Comparison of ENCODE assay signal across 14 cellular contexts in genomic region chr9:134693641-134694367, GRCh38. TPM values are rescaled to one million over a fixed set of nuclear protein-coding genes. Genes with fewer than 3 reads are reported as not detected.
DNase-seq lines count a peak whose midpoint lies in the region; TF ChIP-seq lines count a peak whose summit lies in the region.
"Had no signal": no experiment of that assay in that cellular context is flagged by ENCODE, and none has a peak within 500 bp of the region (broad histone marks: within the 10 kb centered on the region; RNA-seq: fewer than 3 reads in every experiment).

No MANE protein-coding gene starts in this region.

- H3K4me3 Mint-ChIP-seq in glutamatergic neuron (ENCODE audit: unreplicated experiment) (no peak overlapping the region), mesothelial cell of epicardium (no peak overlapping the region)
- H3K4me3 Mint-ChIP-seq: CD4-positive, CD25-positive, alpha-beta regulatory T cell had no signal

- H3K27me3 ChIP-seq in spleen (replicated peaks in 1 of 7), result peaks cover 0 to 9% (median 0%) of the 10 kb centered on the region in 7 donors

- H3K27me3 Mint-ChIP-seq in glutamatergic neuron (ENCODE audit: unreplicated experiment) (peaks cover 3% of the 10 kb centered on the region), mesothelial cell of epicardium (ENCODE audit: low read depth) (no peaks in the 10 kb centered on the region)
- H3K27me3 Mint-ChIP-seq: CD4-positive, CD25-positive, alpha-beta regulatory T cell had no signal

- peaks cover 0 to 39% (median 20%) of the 10 kb centered on the region in 6 donors for H3K4me1 ChIP-seq in spleen

- peaks cover 6% of the 10 kb centered on the region for H3K4me1 Mint-ChIP-seq in glutamatergic neuron (ENCODE audit: low read depth, unreplicated experiment)
- H3K4me1 Mint-ChIP-seq in mesothelial cell of epicardium, result peaks cover 10% of the 10 kb centered on the region

- H3K36me3 Mint-ChIP-seq in glutamatergic neuron (ENCODE audit: unreplicated experiment), result no peaks in the 10 kb centered on the region
- H3K36me3 Mint-ChIP-seq in mesothelial cell of epicardium, result peaks cover 16% of the 10 kb centered on the region
- H3K36me3 Mint-ChIP-seq: CD4-positive, CD25-positive, alpha-beta regulatory T cell had no signal

- H3K27ac Mint-ChIP-seq in glutamatergic neuron (ENCODE audit: unreplicated experiment) (no peak overlapping the region), mesothelial cell of epicardium (peak overlapping the region; percentile 30)

- no peaks in the 10 kb centered on the region for H3K36me3 ChIP-seq in spleen

- TF ChIP-seq CTCF in glutamatergic neuron (IDR thresholded peaks at IDR 0.05; ENCODE audit: partially characterized antibody, unreplicated experiment), result no peak
- no peak for TF ChIP-seq CTCF in mesothelial cell of epicardium (IDR thresholded peaks at IDR 0.05; ENCODE audit: unreplicated experiment)
- no peak for TF ChIP-seq CTCF in spleen (IDR thresholded peaks at IDR 0.05 in 8 of 11, conservative IDR thresholded peaks at IDR 0.05 in 3 of 11)

- intact Hi-C loops in spleen (cut with DNase I; ENCODE audit: low total_unique reads), result loop anchor here (10.0 kb wide), 1 partner anchor 291 kb away; no protein-coding TSS in a partner anchor

- 86 to 92% (median 89%) methylated on average over 29 of the region's 29 CpGs for WGBS in spleen, 5 donors

- H3K27ac ChIP-seq in spleen, result no peak overlapping the region
- H3K27ac ChIP-seq: GM23248 had no signal

- no peak overlapping the region for H3K4me3 ChIP-seq in spleen
- H3K4me3 ChIP-seq: GM23248 had no signal

- DNase-seq in NCI-H2171 (lab: John Stamatoyannopoulos, UW) (peak; percentile 36), glutamatergic neuron (peak; percentile 9), mesothelial cell of epicardium (ENCODE audit: low spot score in 2 of 2, unreplicated experiment in 2 of 2) (peak in 1 of 2 experiments; percentile 17), spleen (peak; percentile 62), glomerular visceral epithelial cell (ENCODE audit: extremely low spot score) (no peak), NCI-H2081 treated with DMSO at 0.1 percent for 48 hours (lab: John Stamatoyannopoulos, UW) (no peak)
- DNase-seq in effector CD4-positive, alpha-beta T cell, result no peak
- DNase-seq: AML-193, GM23248, MV-4-11, NCI-H146, NCI-H774, SIG-M5 had no signal

- H3K9me3 ChIP-seq in spleen, result no peaks in the 10 kb centered on the region

- H3K9me3 Mint-ChIP-seq in glutamatergic neuron (ENCODE audit: unreplicated experiment) (peaks cover 2% of the 10 kb centered on the region), mesothelial cell of epicardium (no peaks in the 10 kb centered on the region)
- H3K9me3 Mint-ChIP-seq: CD4-positive, CD25-positive, alpha-beta regulatory T cell had no signal

- no peak for TF ChIP-seq POLR2A in spleen (IDR thresholded peaks at IDR 0.05)

RNA-seq across cellular contexts. Expression of gene COL5A1, which starts 52.2 kb away (rescaled TPM):
- 28.9 TPM for total RNA-seq in glutamatergic neuron (ENCODE audit: unreplicated experiment)
- total RNA-seq in mesothelial cell of epicardium, result 549 to 605 TPM (median 596 TPM) in 3 replicates
- 10 to 100 TPM; 14.6 to 50.6 (median 28.9) TPM for total RNA-seq in spleen
- 10 to 100 TPM in 1 of 3 donors, 1 to 10 TPM in 2; 2.6 to 12.2 (median 3.1) TPM for polyA plus RNA-seq in spleen

Comparison
In these comparisons a context has a peak if more than half of its experiments do, and no peak if none do; other contexts are left out.
1. DNase-seq: peak in NCI-H2171 (single experiment), glutamatergic neuron (single experiment) and spleen (single experiment); none in glomerular visceral epithelial cell (single experiment), effector CD4-positive, alpha-beta T cell (single experiment) and NCI-H2081 treated with DMSO at 0.1 percent for 48 hours (single experiment).
2. RNA of gene COL5A1, which starts 52.2 kb away (total RNA-seq): 549 to 605 TPM in mesothelial cell of epicardium; 14.6 to 50.6 TPM in spleen and 28.9 TPM in glutamatergic neuron (single experiment); every median in the first group is over 10 times any median in the second.